ENCODE assay signal across 7 cellular contexts in the genomic region with DNA sequence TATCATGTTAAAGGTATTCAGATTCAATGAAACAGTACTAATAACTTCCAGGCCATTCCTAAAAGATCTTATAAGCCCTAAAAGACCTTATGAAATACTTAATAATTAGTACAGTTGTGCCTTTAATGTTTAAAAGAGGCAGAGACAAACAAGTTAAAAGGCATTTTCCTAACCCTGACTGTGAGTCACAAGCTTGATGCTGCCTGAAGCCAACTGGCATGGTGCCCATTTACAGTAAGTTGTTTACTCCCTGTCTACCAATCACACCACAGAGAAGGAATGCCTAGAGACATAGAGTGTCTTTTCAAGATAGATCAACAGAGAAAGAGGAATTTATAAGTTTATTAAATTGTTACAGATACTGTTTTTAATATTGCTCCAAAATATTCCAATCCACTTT. TPM values are rescaled to one million over a fixed set of nuclear protein-coding genes. Genes with fewer than 3 reads are reported as not detected.
DNase-seq lines count a peak whose midpoint lies in the region; ATAC-seq and TF ChIP-seq lines count a peak whose summit lies in the region.

No MANE protein-coding gene starts in this region.

- H3K9me3 Mint-ChIP-seq in glutamatergic neuron (ENCODE audit: unreplicated experiment), result no peaks in the 10 kb centered on the region
- no peaks in the 10 kb centered on the region for H3K9me3 Mint-ChIP-seq in endothelial cell (ENCODE audit: unreplicated experiment)

- H3K27me3 Mint-ChIP-seq in glutamatergic neuron (ENCODE audit: unreplicated experiment), result no peaks in the 10 kb centered on the region
- H3K27me3 Mint-ChIP-seq in endothelial cell (ENCODE audit: unreplicated experiment), result no peaks in the 10 kb centered on the region

- peak; percentile 76 for ATAC-seq in omental fat pad (ENCODE audit: low FRiP score)

- H3K4me1 Mint-ChIP-seq in glutamatergic neuron (ENCODE audit: low read depth, unreplicated experiment) (no peaks in the 10 kb centered on the region), endothelial cell (ENCODE audit: unreplicated experiment) (no peaks in the 10 kb centered on the region)

- H3K4me3 ChIP-seq in epithelial cell of esophagus (ENCODE audit: low read length), result no peak overlapping the region

- in situ Hi-C loops in G401 (cut with HindIII; ENCODE audit: low sequenced_read_pairs), result no loop called here

- no peak overlapping the region for H3K27ac Mint-ChIP-seq in glutamatergic neuron (ENCODE audit: unreplicated experiment)
- H3K27ac Mint-ChIP-seq in endothelial cell (ENCODE audit: unreplicated experiment), result no peak overlapping the region

- TF ChIP-seq CTCF in epithelial cell of esophagus (IDR thresholded peaks at IDR 0.05; ENCODE audit: insufficient read depth, low read depth, low read length, missing control alignments), result no peak
- TF ChIP-seq CTCF in omental fat pad (IDR thresholded peaks at IDR 0.05), result no peak
- TF ChIP-seq CTCF in glutamatergic neuron (IDR thresholded peaks at IDR 0.05; ENCODE audit: partially characterized antibody, unreplicated experiment), result no peak
- TF ChIP-seq CTCF in endothelial cell (IDR thresholded peaks at IDR 0.05; ENCODE audit: unreplicated experiment), result no peak

- DNase-seq in G401 (ENCODE audit: low spot score), result peak; percentile 86
- peak; percentile 4 for DNase-seq in NCI-H128 (lab: John Stamatoyannopoulos, UW; ENCODE audit: unreplicated experiment)
- peak; percentile 7 to 22 for DNase-seq in activated CD4-positive, alpha-beta T cell treated with anti-CD3 and anti-CD28 coated beads for 24 hours (ENCODE audit: low read depth in 2 of 2)
- DNase-seq in epithelial cell of esophagus (ENCODE audit: low read depth), result peak; percentile 98
- peak; percentile 49 for DNase-seq in omental fat pad (ENCODE audit: low spot score)
- no peak for DNase-seq in glutamatergic neuron
- no peak for DNase-seq in endothelial cell (ENCODE audit: low spot score)

- no peak overlapping the region for H3K4me3 Mint-ChIP-seq in glutamatergic neuron (ENCODE audit: unreplicated experiment)
- no peak overlapping the region for H3K4me3 Mint-ChIP-seq in endothelial cell (ENCODE audit: unreplicated experiment)

- H3K36me3 Mint-ChIP-seq in glutamatergic neuron (ENCODE audit: unreplicated experiment), result no peaks in the 10 kb centered on the region
- H3K36me3 Mint-ChIP-seq in endothelial cell (ENCODE audit: low read depth, unreplicated experiment), result no peaks in the 10 kb centered on the region

RNA-seq across cellular contexts. Expression of a gene that starts 47.8 kb away (rescaled TPM):
- total RNA-seq in G401 (2014; rRNA removed; shearing (Covaris generic)), result not detected in 2 replicates
- total RNA-seq in omental fat pad, result 100 to 1,000 TPM in 1 of 4 donors, 10 to 100 TPM in 3; 57.1 to 102 (median 62.3) TPM
- 2.3 TPM for total RNA-seq in glutamatergic neuron (ENCODE audit: unreplicated experiment)
- total RNA-seq in endothelial cell (ENCODE audit: unreplicated experiment), result 9.9 TPM

Comparison
In these comparisons a context has a peak if more than half of its experiments do, and no peak if none do; other contexts are left out.
1. DNase-seq: peak in G401 (single experiment), NCI-H128 (single experiment), activated CD4-positive, alpha-beta T cell treated with anti-CD3 and anti-CD28 coated beads for 24 hours (2 of 2), epithelial cell of esophagus (single experiment) and omental fat pad (single experiment); none in glutamatergic neuron (single experiment) and endothelial cell (single experiment).